Comparison of ENCODE assay signal across 1 cellular context in genomic region chr7:47672966-47673365, GRCh38.
TF ChIP-seq lines count a peak whose summit lies in the region.

No MANE protein-coding gene starts in this region.

TF ChIP-seq in WTC11, 78 proteins besides CTCF, POLR2A, EP300 and RAD21 (continued from another document):
- TF ChIP-seq ZNF512 (CRISPR knock-in tag; IDR thresholded peaks at IDR 0.05; ENCODE audit: borderline replicate concordance): no peak
- TF ChIP-seq FOXK1 (CRISPR knock-in tag; IDR thresholded peaks at IDR 0.05): no peak
- no peak for TF ChIP-seq PRRX2 (CRISPR knock-in tag; IDR thresholded peaks at IDR 0.05)
- no peak for TF ChIP-seq ZBTB21 (CRISPR knock-in tag; IDR thresholded peaks at IDR 0.05; ENCODE audit: borderline replicate concordance)
- no peak for TF ChIP-seq ZNF219 (CRISPR knock-in tag; IDR thresholded peaks at IDR 0.05; ENCODE audit: borderline replicate concordance)
- no peak for TF ChIP-seq CREM (CRISPR knock-in tag; IDR thresholded peaks at IDR 0.05)
- no peak for TF ChIP-seq MYBL2 (CRISPR knock-in tag; IDR thresholded peaks at IDR 0.05)
- TF ChIP-seq ELF4 (CRISPR knock-in tag; IDR thresholded peaks at IDR 0.05; ENCODE audit: low read depth): no peak
- TF ChIP-seq NFE2L1 (CRISPR knock-in tag; IDR thresholded peaks at IDR 0.05): no peak
- no peak for TF ChIP-seq ZNF671 (CRISPR knock-in tag; IDR thresholded peaks at IDR 0.05)
